8 cellular contexts compared by ENCODE assay signal in the genomic region with DNA sequence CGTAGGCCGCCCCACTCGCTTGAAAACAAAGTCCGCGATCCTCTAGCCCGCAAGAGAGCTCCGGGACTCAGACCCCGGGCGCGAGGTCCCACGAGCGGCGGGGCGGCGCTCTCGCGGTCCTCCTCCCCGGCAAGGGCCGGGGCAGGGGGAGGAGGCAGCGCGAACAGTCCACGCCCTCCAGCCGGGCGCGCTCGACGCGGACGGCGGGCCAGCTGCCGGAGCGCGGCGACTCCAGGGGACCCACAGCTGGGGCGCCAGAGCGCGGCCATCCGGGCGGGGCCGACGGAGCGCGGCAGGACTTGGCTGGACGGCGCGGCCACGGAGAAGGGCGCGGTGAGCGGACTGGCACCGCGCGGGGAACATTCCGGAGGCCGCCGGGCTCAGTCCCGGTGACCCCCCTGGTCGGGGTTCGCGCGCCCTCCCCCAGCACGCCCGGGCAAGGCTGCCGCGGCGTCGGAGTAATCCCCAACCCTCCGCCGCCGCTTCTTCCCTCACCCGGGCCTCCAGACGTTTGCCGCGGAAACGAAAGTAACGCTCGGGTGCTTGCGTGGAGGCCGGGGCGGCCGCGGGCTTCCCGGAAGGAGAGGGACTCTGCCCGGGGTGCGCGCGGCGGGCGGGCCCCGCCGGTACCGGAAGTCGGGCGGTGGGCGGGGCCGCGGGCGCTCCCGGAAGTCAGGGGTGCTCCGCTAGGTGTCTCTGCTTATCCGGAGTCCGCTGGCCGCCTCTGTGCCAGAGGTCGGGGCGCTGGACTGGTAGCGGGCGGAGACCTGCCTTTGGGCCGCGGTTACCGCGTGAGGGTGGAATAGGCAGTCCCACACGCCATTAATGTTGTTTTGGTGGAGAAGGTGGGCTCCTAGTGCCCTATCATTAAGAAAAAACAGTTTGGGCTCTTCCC. TPM values are rescaled to one million over a fixed set of nuclear protein-coding genes. Genes with fewer than 3 reads are reported as not detected.
A peak's percentile ranks its signal among the peaks of the same experiment; 100 is the strongest.
DNase-seq lines count a peak whose midpoint lies in the region; ATAC-seq and TF ChIP-seq lines count a peak whose summit lies in the region.

TSS of gene RIPK1 (plus strand) at position 166 of the 895 bp plus-strand sequence. CDS start 8,330 bp downstream, outside the sequence.

- H2BK20ac ChIP-seq in IMR-90 (ENCODE audit: low read depth, low read length), result no peak within 1 kb of the TSS

- CTCF ChIA-PET in IMR-90 (lab: Yijun Ruan, JAX), result interaction anchor here (0.8 to 1.1 kb wide), 2 partner anchors 60 to 81 kb away, joined by 3 read pairs; no protein-coding TSS in a partner anchor
- CTCF ChIA-PET in Panc1 (lab: Charles Lee), result interaction anchor here (0.6 kb wide), 1 partner anchor 61 kb away, joined by 7 read pairs; no protein-coding TSS in a partner anchor

- peak within 1 kb of the TSS; percentile 85 to 96 for H3K4me3 Mint-ChIP-seq in activated T-cell treated with anti-CD3 and anti-CD28 coated beads, Interleukin-2, amount 50 U/mL, for 72 hours
- peak within 1 kb of the TSS; percentile 93 to 97 (median 96) for H3K4me3 Mint-ChIP-seq in naive B cell
- H3K4me3 Mint-ChIP-seq in stimulated activated naive B cell treated with anti-CD40 and anti-IgM and Interleukin-4, amounts not matched to agents 10 μg/mL and 1 μg/mL and 100 μg/mL, for 72 hours, result peak within 1 kb of the TSS; percentile 97 to 99

- H3K18ac ChIP-seq in IMR-90 (ENCODE audit: low read depth, low read length), result peak within 1 kb of the TSS; percentile 27

- H3K23ac ChIP-seq in IMR-90 (ENCODE audit: low read depth, low read length), result peak within 1 kb of the TSS; percentile 84

- peak within 1 kb of the TSS; percentile 88 for H3K4ac ChIP-seq in IMR-90 (ENCODE audit: low read depth, low read length)

- H3K27me3 ChIP-seq in IMR-90 (ENCODE audit: control insufficient read depth, insufficient read depth, low read length) (no peaks in the 10 kb centered on the region), Panc1 (ENCODE audit: control insufficient read depth, insufficient read depth, low read length) (no peaks in the 10 kb centered on the region), esophagus squamous epithelium (no peaks in the 10 kb centered on the region)

- H3K27ac Mint-ChIP-seq in activated T-cell treated with anti-CD3 and anti-CD28 coated beads, Interleukin-2, amount 50 U/mL, for 72 hours, result peak within 1 kb of the TSS; percentile 93
- peak within 1 kb of the TSS; percentile 94 to 99 (median 98) for H3K27ac Mint-ChIP-seq in naive B cell
- H3K27ac Mint-ChIP-seq in stimulated activated naive B cell treated with anti-CD40 and anti-IgM and Interleukin-4, amounts not matched to agents 10 μg/mL and 1 μg/mL and 100 μg/mL, for 72 hours, result peak within 1 kb of the TSS; percentile 98

- POLR2A ChIA-PET in IMR-90 (lab: Charles Lee; ENCODE audit: unreplicated experiment) (interaction anchor here (0.6 kb wide), 1 partner anchor 303 kb away, joined by 3 read pairs; the partner anchor contains the start of gene WRNIP1), Panc1 (lab: Charles Lee) (interaction anchor here (0.7 to 1.2 kb wide), 2 partner anchors 69 to 78 kb away, joined by 3 to 4 read pairs; partner anchors contain the start of gene NQO2)

- peak within 1 kb of the TSS; percentile 97 for H2AK9ac ChIP-seq in IMR-90 (replicated peaks; ENCODE audit: low read depth, low read length, poor library complexity)

- H3K9me1 ChIP-seq in IMR-90 (ENCODE audit: insufficient read depth, low read length), result peaks cover 8% of the 10 kb centered on the region

- peaks cover 79% of the 10 kb centered on the region for H3K4me1 Mint-ChIP-seq in activated T-cell treated with anti-CD3 and anti-CD28 coated beads, Interleukin-2, amount 50 U/mL, for 72 hours (ENCODE audit: low read depth)
- peaks cover 33 to 53% (median 36%) of the 10 kb centered on the region in 3 donors for H3K4me1 Mint-ChIP-seq in naive B cell
- H3K4me1 Mint-ChIP-seq in stimulated activated naive B cell treated with anti-CD40 and anti-IgM and Interleukin-4, amounts not matched to agents 10 μg/mL and 1 μg/mL and 100 μg/mL, for 72 hours, result peaks cover 21 to 37% of the 10 kb centered on the region in 2 donors

- peak within 1 kb of the TSS; percentile 68 to 77 for H4K8ac ChIP-seq in IMR-90 (ENCODE audit: low read depth in 2 of 2, low read length in 2 of 2)

- no TSS peak for BruUV-seq in IMR-90 (replicated peaks; lab: Mats Ljungman, UMichigan)
- no TSS peak for BruUV-seq in Panc1 (replicated peaks; lab: Mats Ljungman, UMichigan)

- TF ChIP-seq RAD21 in IMR-90 (IDR thresholded peaks at IDR 0.05; ENCODE audit: low read length), result no peak

- intact Hi-C loops in IMR-90 (cut with micrococcal nuclease) (loop anchor here (5.0 kb wide), 1 partner anchor 189 kb away; the partner anchor contains the start of gene PSMG4), Panc1 (cut with micrococcal nuclease; ENCODE audit: unreplicated experiment) (no loop called here), esophagus squamous epithelium (cut with DNase I) (no loop called here)

- H3K36me3 Mint-ChIP-seq in activated T-cell treated with anti-CD3 and anti-CD28 coated beads, Interleukin-2, amount 50 U/mL, for 72 hours (ENCODE audit: insufficient read depth in 2 of 2), result peaks cover 3% of the 10 kb centered on the region in 2 donors
- peaks cover 0 to under 1% of the 10 kb centered on the region in 2 donors for H3K36me3 Mint-ChIP-seq in naive B cell
- peaks cover 4 to 5% of the 10 kb centered on the region in 2 donors for H3K36me3 Mint-ChIP-seq in stimulated activated naive B cell treated with anti-CD40 and anti-IgM and Interleukin-4, amounts not matched to agents 10 μg/mL and 1 μg/mL and 100 μg/mL, for 72 hours

- H3K9me3 ChIP-seq in IMR-90 (ENCODE audit: control insufficient read depth, insufficient read depth, low read length) (no peaks in the 10 kb centered on the region), Panc1 (ENCODE audit: control insufficient read depth, insufficient read depth, low read depth, low read length) (no peaks in the 10 kb centered on the region), esophagus squamous epithelium (no peaks in the 10 kb centered on the region)

- H3K56ac ChIP-seq in IMR-90 (ENCODE audit: extremely low read depth, insufficient read depth, low read length), result peak within 1 kb of the TSS; percentile 58

- peak within 1 kb of the TSS; percentile 95 for H3K4me2 ChIP-seq in IMR-90 (ENCODE audit: low read depth, low read length)

- H2BK5ac ChIP-seq in IMR-90 (ENCODE audit: low read depth, low read length, poor library complexity, severe bottlenecking), result peak within 1 kb of the TSS; percentile 91

- H3K36me3 ChIP-seq in IMR-90 (ENCODE audit: control insufficient read depth, insufficient read depth, low read length), result peaks cover 3% of the 10 kb centered on the region; the same call in 1 of the 2 replicates
- H3K36me3 ChIP-seq in Panc1 (ENCODE audit: control insufficient read depth, insufficient read depth, low read length), result no peaks in the 10 kb centered on the region; the same call in 1 of the 2 replicates
- H3K36me3 ChIP-seq in esophagus squamous epithelium, result peaks cover 0 to 20% (median 0%) of the 10 kb centered on the region in 3 donors

- peak within 1 kb of the TSS; percentile 84 for H3K14ac ChIP-seq in IMR-90 (replicated peaks; ENCODE audit: low read depth, low read length)

- no peaks in the 10 kb centered on the region for H3K9me3 Mint-ChIP-seq in activated T-cell treated with anti-CD3 and anti-CD28 coated beads, Interleukin-2, amount 50 U/mL, for 72 hours
- H3K9me3 Mint-ChIP-seq in naive B cell, result no peaks in the 10 kb centered on the region
- no peaks in the 10 kb centered on the region for H3K9me3 Mint-ChIP-seq in stimulated activated naive B cell treated with anti-CD40 and anti-IgM and Interleukin-4, amounts not matched to agents 10 μg/mL and 1 μg/mL and 100 μg/mL, for 72 hours

- ATAC-seq in GM21529 (IDR thresholded peaks at IDR 0.05; ENCODE audit: unreplicated experiment), result peak; percentile 78
- peak; percentile 80 for ATAC-seq in IMR-90 (ENCODE audit: low read depth)
- ATAC-seq in Panc1, result peak; percentile 88
- ATAC-seq in activated T-cell treated with anti-CD3 and anti-CD28 coated beads, Interleukin-2, amount 50 U/mL, for 72 hours (replicated peaks in 1 of 2), result peak; percentile 82 to 83
- peak; percentile 75 to 76 for ATAC-seq in naive B cell (ENCODE audit: low read depth in 2 of 2)
- peak; percentile 86 for ATAC-seq in stimulated activated naive B cell treated with anti-CD40 and anti-IgM and Interleukin-4, amounts not matched to agents 10 μg/mL and 1 μg/mL and 100 μg/mL, for 72 hours (replicated peaks)

- dilution Hi-C loops in IMR-90 (cut with HindIII; ENCODE audit: low sequenced_read_pairs, unreplicated experiment), result no loop called here

- TF ChIP-seq CTCF in IMR-90 (conservative IDR thresholded peaks at IDR 0.05; ENCODE audit: low read depth, low read length) (peak; percentile 48), Panc1 (IDR thresholded peaks at IDR 0.05) (peak; percentile 71), esophagus squamous epithelium (IDR thresholded peaks at IDR 0.05) (peak in 3 of 6 experiments; percentile 25 to 61 (median 30))

- H3K9ac ChIP-seq in IMR-90 (ENCODE audit: low read depth, low read length), result peak within 1 kb of the TSS; percentile 82

- peak within 1 kb of the TSS; percentile 83 for H3K4me3 ChIP-seq in IMR-90 (ENCODE audit: insufficient read depth, low read depth, low read length)
- H3K4me3 ChIP-seq in Panc1 (ENCODE audit: low read depth in 2 of 2, low read length in 2 of 2), result peak within 1 kb of the TSS; percentile 78 to 91
- H3K4me3 ChIP-seq in esophagus squamous epithelium, result peak within 1 kb of the TSS; percentile 71 to 99 (median 96)

- peak within 1 kb of the TSS; percentile 80 for H2AK5ac ChIP-seq in IMR-90 (ENCODE audit: low read depth, low read length)

- H2BK15ac ChIP-seq in IMR-90 (ENCODE audit: low read depth, low read length), result no peak within 1 kb of the TSS

- TF ChIP-seq POLR2A in IMR-90 (IDR thresholded peaks at IDR 0.05; ENCODE audit: low read depth, low read length), result peak; percentile 92
- TF ChIP-seq POLR2A in esophagus squamous epithelium (IDR thresholded peaks at IDR 0.05), result peak in 3 of 4 donors; percentile 32 to 94 (median 89)

- in situ Hi-C loops in IMR-90 (cut with MboI; ENCODE audit: low sequenced_read_pairs) (no loop called here), Panc1 (cut with HindIII; ENCODE audit: low pct_unique_long_range_greater_than_20kb, low sequenced_read_pairs) (no loop called here)

- H3K27ac ChIP-seq in IMR-90 (ENCODE audit: insufficient read depth, low read length), result peak within 1 kb of the TSS; percentile 95
- H3K27ac ChIP-seq in Panc1 (ENCODE audit: low read length), result peak within 1 kb of the TSS; percentile 95
- peak within 1 kb of the TSS; percentile 96 to 100 (median 100) for H3K27ac ChIP-seq in esophagus squamous epithelium

- H4K20me1 ChIP-seq in IMR-90 (ENCODE audit: insufficient read depth, low read length), result peaks cover 23% of the 10 kb centered on the region

- peaks cover 7% of the 10 kb centered on the region; the same call in 1 of the 2 replicates for H3K4me1 ChIP-seq in IMR-90 (ENCODE audit: control insufficient read depth, insufficient read depth, low read length)
- peaks cover 8% of the 10 kb centered on the region for H3K4me1 ChIP-seq in Panc1 (ENCODE audit: control insufficient read depth, insufficient read depth, low read length)
- peaks cover 18 to 69% (median 36%) of the 10 kb centered on the region in 3 donors for H3K4me1 ChIP-seq in esophagus squamous epithelium

- H4K5ac ChIP-seq in IMR-90 (ENCODE audit: low read depth, low read length), result peak within 1 kb of the TSS; percentile 62

- no peaks in the 10 kb centered on the region for H3K27me3 Mint-ChIP-seq in activated T-cell treated with anti-CD3 and anti-CD28 coated beads, Interleukin-2, amount 50 U/mL, for 72 hours (ENCODE audit: low read depth)
- H3K27me3 Mint-ChIP-seq in naive B cell, result no peaks in the 10 kb centered on the region
- H3K27me3 Mint-ChIP-seq in stimulated activated naive B cell treated with anti-CD40 and anti-IgM and Interleukin-4, amounts not matched to agents 10 μg/mL and 1 μg/mL and 100 μg/mL, for 72 hours, result no peaks in the 10 kb centered on the region

- 0% methylated on average over 34 of the region's 112 CpGs; no CpG with 5 or more reads in 1 of the 2 experiments for WGBS in IMR-90 (ENCODE audit: extremely low coverage in 2 of 2, insufficient read length in 1 of 2), 2 experiments
- 0% methylated on average over 5 to 12 of the region's 112 CpGs for WGBS in esophagus squamous epithelium, 2 donors

- DNase-seq in DMS79 (lab: John Stamatoyannopoulos, UW) (peak; percentile 38), IMR-90 (peak; percentile 84), Panc1 (ENCODE audit: low read depth, low spot score) (no peak), esophagus squamous epithelium (lab: John Stamatoyannopoulos, UW) (peak; percentile 53), naive B cell (peak; percentile 94)
- peak; percentile 96 to 99 for DNase-seq in activated T-cell treated with anti-CD3 and anti-CD28 coated beads, Interleukin-2, amount 50 U/mL, for 72 hours
- DNase-seq in stimulated activated naive B cell treated with anti-CD40 and anti-IgM and Interleukin-4, amounts not matched to agents 10 μg/mL and 1 μg/mL and 100 μg/mL, for 72 hours, result peak; percentile 95

- H2BK120ac ChIP-seq in IMR-90 (ENCODE audit: low read depth, low read length), result peak within 1 kb of the TSS; percentile 57

- H2AFZ ChIP-seq in IMR-90 (replicated peaks; ENCODE audit: low read length, poor library complexity), result peak within 1 kb of the TSS; percentile 98

- peaks cover 13 to 60% of the 10 kb centered on the region in 2 experiments for H3K79me1 ChIP-seq in IMR-90 (ENCODE audit: low read depth in 1 of 2, low read length in 2 of 2)

- H4K91ac ChIP-seq in IMR-90 (ENCODE audit: insufficient read depth, low read depth, low read length), result peak within 1 kb of the TSS; percentile 64

RNA-seq across cellular contexts. Expression of gene RIPK1, which starts in this region (rescaled TPM):
- total RNA-seq in IMR-90 (2012; rRNA removed), result 25.6 and 28.6 TPM in 2 replicates
- polyA plus RNA-seq in IMR-90 (2012; rRNA removed), result 11.9 and 12.6 TPM in 2 replicates
- polyA plus RNA-seq in IMR-90 (2012; cell fraction: cytosol; rRNA removed), result 4.5 and 7.2 TPM in 2 replicates
- 9.3 and 27.5 TPM in 2 replicates for polyA plus RNA-seq in IMR-90 (2012; cell fraction: nucleus; rRNA removed; ENCODE audit: low replicate concordance)
- total RNA-seq in Panc1 (2021; ENCODE audit: unreplicated experiment), result 31.6 TPM
- polyA plus RNA-seq in Panc1 (2012; ENCODE audit: insufficient read length), result 24.1 TPM
- total RNA-seq in activated T-cell treated with anti-CD3 and anti-CD28 coated beads, Interleukin-2, amount 50 U/mL, for 72 hours, result 10 to 100 TPM; 21.9 to 23.6 TPM
- total RNA-seq in esophagus squamous epithelium, result 10 to 100 TPM; 17.7 to 25.7 (median 20.9) TPM
- 10 to 100 TPM in 2 of 6 donors, 1 to 10 TPM in 4; 4.8 to 14.1 (median 9.5) TPM for polyA plus RNA-seq in naive B cell (ENCODE audit: low read depth in 6 of 6)
